ENCODE assay signal across 17 cellular contexts in genomic region chr4:1214101-1215095, GRCh38. TPM values are rescaled to one million over a fixed set of nuclear protein-coding genes. Genes with fewer than 3 reads are reported as not detected.
DNase-seq lines count a peak whose midpoint lies in the region; ATAC-seq and TF ChIP-seq lines count a peak whose summit lies in the region.
"Had no signal": no experiment of that assay in that cellular context is flagged by ENCODE, and none has a peak within 500 bp of the region (broad histone marks: within the 10 kb centered on the region; RNA-seq: fewer than 3 reads in every experiment).

No MANE protein-coding gene starts in this region.

- no peak overlapping the region for H4K8ac ChIP-seq in trophoblast cell (ENCODE audit: low read depth, low read length)

- H3K18ac ChIP-seq in trophoblast cell (ENCODE audit: low read length): peak overlapping the region; percentile 20

- H3K4me3 Mint-ChIP-seq in stimulated activated naive CD8-positive, alpha-beta T cell treated with anti-CD3 and anti-CD28 coated beads, Interleukin-15, amount 100 ng/mL, for 72 hours: no peak overlapping the region

- H4K91ac ChIP-seq in trophoblast cell (ENCODE audit: low read depth, low read length): no peak overlapping the region

- ATAC-seq in stimulated activated naive CD8-positive, alpha-beta T cell treated with anti-CD3 and anti-CD28 coated beads, Interleukin-15, amount 100 ng/mL, for 72 hours: peak; percentile 4
- ATAC-seq in stimulated activated naive CD8-positive, alpha-beta T cell treated with anti-CD3 and anti-CD28 coated beads, Interleukin-15, Interleukin-2, amounts not matched to agents 100 U/mL and 50 U/mL, for 24 hours: no peak
- ATAC-seq in HG03139 (IDR thresholded peaks at IDR 0.05; ENCODE audit: unreplicated experiment) (no peak), lower lobe of right lung (no peak)
- ATAC-seq: Panc1 had no signal

- H3K4me1 ChIP-seq in esophagus (ENCODE audit: control insufficient read depth in 2 of 2, insufficient read depth in 2 of 2, low read length in 1 of 2) (peaks cover 9 to 38% of the 10 kb centered on the region in 2 donors), trophoblast cell (ENCODE audit: control insufficient read depth in 1 of 2, insufficient read depth in 2 of 2, low read length in 2 of 2) (peaks cover 12 to 14% of the 10 kb centered on the region in 2 experiments), adrenal gland (replicated peaks in 1 of 2) (peaks cover 6 to 31% of the 10 kb centered on the region in 2 donors), lower lobe of right lung (peaks cover 71% of the 10 kb centered on the region)
- H3K4me1 ChIP-seq: Caco-2 had no signal

- H2BK12ac ChIP-seq in trophoblast cell (ENCODE audit: low read length): no peak overlapping the region

- no peak overlapping the region for H3K27ac Mint-ChIP-seq in stimulated activated naive CD8-positive, alpha-beta T cell treated with anti-CD3 and anti-CD28 coated beads, Interleukin-15, amount 100 ng/mL, for 72 hours

- no peak overlapping the region for H3K14ac ChIP-seq in trophoblast cell (ENCODE audit: low read length)

- H3K79me1 ChIP-seq in trophoblast cell (ENCODE audit: low read length): peaks cover 8% of the 10 kb centered on the region

- 73 to 83% methylated on average over 40 to 48 of the region's 48 CpGs for WGBS in esophagus, 2 donors
- no CpG with 5 or more reads among the region's 48 CpGs for WGBS in trophoblast cell (ENCODE audit: extremely low coverage, insufficient coverage, insufficient read length)
- WGBS in adrenal gland, 4 donors: 84 to 96% (median 89%) methylated on average over 5 to 48 of the region's 48 CpGs

- DNase-seq in stimulated activated naive CD8-positive, alpha-beta T cell treated with anti-CD3 and anti-CD28 coated beads, Interleukin-15, amount 100 ng/mL, for 72 hours: no peak
- DNase-seq in stimulated activated naive CD8-positive, alpha-beta T cell treated with anti-CD3 and anti-CD28 coated beads, Interleukin-15, Interleukin-2, amounts not matched to agents 100 U/mL and 50 U/mL, for 24 hours: no peak
- DNase-seq in trophoblast cell (no peak), adrenal gland (no peak), GM20000 (ENCODE audit: low spot score) (no peak), lower lobe of right lung (no peak)
- DNase-seq: Caco-2, HCEC 1CT, NCI-H1092, NCI-H1694, NCI-H446, NCI-H748 treated with DMSO at 0.1 percent for 48 hours, SHP77 had no signal

- H3K4me3 ChIP-seq in esophagus (ENCODE audit: low read depth in 1 of 2, low read length in 2 of 2) (no peak overlapping the region), trophoblast cell (ENCODE audit: low read depth, low read length) (no peak overlapping the region), adrenal gland (no peak overlapping the region), lower lobe of right lung (no peak overlapping the region)

- H2AK5ac ChIP-seq in trophoblast cell (ENCODE audit: low read length): no peak overlapping the region

- intact Hi-C loops in adrenal gland (cut with DNase I): no loop called here
- intact Hi-C loops in lower lobe of right lung (cut with DNase I): no loop called here

- no peaks in the 10 kb centered on the region for H3K9me3 ChIP-seq in esophagus (ENCODE audit: control insufficient read depth in 2 of 2, insufficient read depth in 1 of 2, low read depth in 1 of 2, low read length in 1 of 2)
- no peaks in the 10 kb centered on the region for H3K9me3 ChIP-seq in trophoblast cell (ENCODE audit: insufficient read depth, low read depth, low read length)
- H3K9me3 ChIP-seq in adrenal gland (replicated peaks in 1 of 3): no peaks in the 10 kb centered on the region
- H3K9me3 ChIP-seq in lower lobe of right lung: no peaks in the 10 kb centered on the region
- H3K9me3 ChIP-seq: Caco-2 had no signal

- H3K23ac ChIP-seq in trophoblast cell (ENCODE audit: low read length): no peak overlapping the region

- TF ChIP-seq CTCF in adrenal gland (IDR thresholded peaks at IDR 0.05) (no peak), GM20000 (IDR thresholded peaks at IDR 0.05; ENCODE audit: extremely low read depth, missing control alignments) (no peak), lower lobe of right lung (IDR thresholded peaks at IDR 0.05) (no peak)

- no peak overlapping the region for H2AFZ ChIP-seq in trophoblast cell (ENCODE audit: insufficient read depth, low read length, poor library complexity)

- no peaks in the 10 kb centered on the region for H3K9me3 Mint-ChIP-seq in stimulated activated naive CD8-positive, alpha-beta T cell treated with anti-CD3 and anti-CD28 coated beads, Interleukin-15, amount 100 ng/mL, for 72 hours

- no peak overlapping the region for H3K4ac ChIP-seq in trophoblast cell (ENCODE audit: low read depth, low read length)

- no peak for TF ChIP-seq POLR2A in adrenal gland (IDR thresholded peaks at IDR 0.05)

- no peak overlapping the region for H2BK120ac ChIP-seq in trophoblast cell (ENCODE audit: insufficient read depth, low read length, poor library complexity)

- no peaks in the 10 kb centered on the region for H3K27me3 Mint-ChIP-seq in stimulated activated naive CD8-positive, alpha-beta T cell treated with anti-CD3 and anti-CD28 coated beads, Interleukin-15, amount 100 ng/mL, for 72 hours

- peaks cover 44% of the 10 kb centered on the region for H3K4me1 Mint-ChIP-seq in stimulated activated naive CD8-positive, alpha-beta T cell treated with anti-CD3 and anti-CD28 coated beads, Interleukin-15, amount 100 ng/mL, for 72 hours

- H3K27me3 ChIP-seq in esophagus (ENCODE audit: control insufficient read depth in 1 of 2, insufficient read depth in 2 of 2, low read length in 2 of 2) (no peaks in the 10 kb centered on the region), trophoblast cell (ENCODE audit: insufficient read depth, low read length) (no peaks in the 10 kb centered on the region), adrenal gland (no peaks in the 10 kb centered on the region), lower lobe of right lung (ENCODE audit: low read depth) (no peaks in the 10 kb centered on the region)

- H3K36me3 ChIP-seq in esophagus (ENCODE audit: control insufficient read depth in 2 of 2, insufficient read depth in 2 of 2, low read length in 1 of 2) (peaks cover 3 to 60% of the 10 kb centered on the region in 2 donors), trophoblast cell (ENCODE audit: control insufficient read depth in 1 of 2, insufficient read depth in 2 of 2, low read length in 2 of 2) (peaks cover 72% of the 10 kb centered on the region in 2 experiments), adrenal gland (replicated peaks in 1 of 2) (peaks cover 0 to 59% of the 10 kb centered on the region in 2 donors), lower lobe of right lung (peaks cover 67% of the 10 kb centered on the region)

- peak overlapping the region; percentile 4 to 42 for H3K27ac ChIP-seq in esophagus (ENCODE audit: low read depth in 2 of 2, low read length in 1 of 2)
- no peak overlapping the region for H3K27ac ChIP-seq in trophoblast cell (ENCODE audit: low read depth, low read length)
- peak overlapping the region in 1 of 5 donors; percentile 27 for H3K27ac ChIP-seq in adrenal gland
- no peak overlapping the region for H3K27ac ChIP-seq in lower lobe of right lung

- no peak overlapping the region for H2BK5ac ChIP-seq in trophoblast cell (ENCODE audit: low read depth, low read length, poor library complexity)

- peaks cover 2% of the 10 kb centered on the region for H3K79me2 ChIP-seq in trophoblast cell (ENCODE audit: control insufficient read depth, insufficient read depth, low read length, poor library complexity)

- H3K4me2 ChIP-seq in trophoblast cell (ENCODE audit: low read length): no peak overlapping the region

- no peak overlapping the region for H3K9ac ChIP-seq in trophoblast cell (ENCODE audit: low read length)

- H4K12ac ChIP-seq in trophoblast cell (ENCODE audit: low read depth, low read length): no peak overlapping the region

RNA-seq across cellular contexts. Expression of gene CTBP1, which starts 34.5 kb away (rescaled TPM):
- polyA plus RNA-seq in esophagus: 10 to 100 TPM; 71.7 to 87.2 TPM
- polyA plus RNA-seq in trophoblast cell (2013): 76.4 and 79.7 TPM in 2 replicates
- total RNA-seq in adrenal gland: 100 to 1,000 TPM; 143 to 293 (median 169) TPM
- polyA plus RNA-seq in adrenal gland: 100 to 1,000 TPM in 2 of 3 donors, 10 to 100 TPM in 1; 45.7 to 172 (median 145) TPM
- 165 TPM for total RNA-seq in lower lobe of right lung

RNA-seq across cellular contexts. Expression of gene SPON2, which starts 42.0 kb away (rescaled TPM):
- polyA plus RNA-seq in esophagus (10 to 100 TPM; 17.0 to 26.9 TPM), adrenal gland (10 to 100 TPM in 2 of 3 donors, 1 to 10 TPM in 1; 4.1 to 83.7 (median 28.4) TPM)
- 13.7 TPM in 2 replicates for polyA plus RNA-seq in trophoblast cell (2013)
- total RNA-seq in adrenal gland (100 to 1,000 TPM in 3 of 8 donors, 10 to 100 TPM in 5; 23.9 to 206 (median 76.7) TPM), lower lobe of right lung (32.0 TPM)
- total RNA-seq: G401 had no signal

Comparison
In these comparisons a context has a peak if more than half of its experiments do, and no peak if none do; other contexts are left out.
1. H3K27ac ChIP-seq: peak in esophagus (2 of 2); none in trophoblast cell (single experiment) and lower lobe of right lung (single experiment).